Comparison of ENCODE assay signal across 12 cellular contexts in the genomic region with DNA sequence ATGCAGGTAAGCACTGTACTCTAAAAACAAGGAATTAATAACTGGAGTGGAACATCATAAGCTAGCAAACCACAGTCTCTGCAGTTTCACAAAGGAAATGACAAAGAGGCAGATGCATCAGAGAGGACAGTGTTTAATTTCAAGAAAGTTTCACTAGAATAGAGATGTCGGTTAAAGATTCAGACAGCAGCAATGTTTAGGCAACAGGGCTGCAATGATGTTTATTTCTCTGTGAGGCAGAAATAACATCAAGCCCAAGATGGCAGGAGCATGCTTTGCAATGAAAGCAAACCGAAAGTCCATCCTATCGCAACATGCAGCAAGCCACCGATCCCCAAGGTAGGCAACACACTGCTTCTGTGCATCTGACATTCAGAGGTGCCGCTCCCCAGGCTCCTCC.
A peak's percentile ranks its signal among the peaks of the same experiment; 100 is the strongest.
DNase-seq lines count a peak whose midpoint lies in the region; ATAC-seq and TF ChIP-seq lines count a peak whose summit lies in the region.
"Had no signal": no experiment of that assay in that cellular context is flagged by ENCODE, and none has a peak within 500 bp of the region (broad histone marks: within the 10 kb centered on the region; RNA-seq: fewer than 3 reads in every experiment).

No MANE protein-coding gene starts in this region.

- no peaks in the 10 kb centered on the region for H3K4me1 ChIP-seq in tibial nerve

- no peak for TF ChIP-seq POLR2A in tibial nerve (IDR thresholded peaks at IDR 0.05)

- H3K9me3 ChIP-seq in tibial nerve: no peaks in the 10 kb centered on the region
- H3K9me3 ChIP-seq: suprapubic skin had no signal

- no peak for TF ChIP-seq CTCF in GM13977 (IDR thresholded peaks at IDR 0.05; ENCODE audit: extremely low read depth, insufficient read depth, missing control alignments)
- TF ChIP-seq CTCF in tibial nerve (IDR thresholded peaks at IDR 0.05): no peak

- H3K27ac ChIP-seq in angular gyrus (ENCODE audit: low read depth, low read length) (peak overlapping the region; percentile 57), tibial nerve (no peak overlapping the region)
- H3K27ac ChIP-seq: suprapubic skin had no signal

- H3K4me3 ChIP-seq in tibial nerve: no peak overlapping the region
- H3K4me3 ChIP-seq: suprapubic skin had no signal

- in situ Hi-C loops in GM13977 (cut with MboI; ENCODE audit: low pct_unique_long_range_greater_than_20kb, low sequenced_read_pairs, unreplicated experiment): no loop called here

- WGBS in tibial nerve, 2 donors: 68 to 79% methylated on average over 5 of the region's 5 CpGs

- no peaks in the 10 kb centered on the region for H3K27me3 ChIP-seq in tibial nerve
- H3K27me3 ChIP-seq: suprapubic skin had no signal

- no peaks in the 10 kb centered on the region for H3K36me3 ChIP-seq in tibial nerve
- H3K36me3 ChIP-seq: suprapubic skin had no signal

- TF ChIP-seq EP300 in tibial nerve (IDR thresholded peaks at IDR 0.05): no peak

- DNase-seq in GM13977 (ENCODE audit: low spot score) (peak; percentile 23), left lobe of liver (ENCODE audit: low spot score) (no peak), tibial nerve (ENCODE audit: low spot score in 2 of 2) (no peak)
- DNase-seq: mesenchymal stem cell; NCI-H1930; stimulated activated CD4-positive, alpha-beta T cell treated with anti-CD3 and anti-CD28 coated beads, Interleukin-4, amount 100 ng/mL, for 4 hours had no signal

- ATAC-seq in GM19452 (IDR thresholded peaks at IDR 0.05; ENCODE audit: unreplicated experiment) (peak; percentile 92), HG03066 (IDR thresholded peaks at IDR 0.05; ENCODE audit: low read depth, unreplicated experiment) (peak; percentile 94), HG02610 (IDR thresholded peaks at IDR 0.05; ENCODE audit: unreplicated experiment) (no peak), GM18858 (IDR thresholded peaks at IDR 0.05; ENCODE audit: unreplicated experiment) (no peak), left lobe of liver (no peak)

Comparison
In these comparisons a context has a peak if more than half of its experiments do, and no peak if none do; other contexts are left out.
1. ATAC-seq: peak in GM19452 (single experiment) and HG03066 (single experiment); none in HG02610 (single experiment), GM18858 (single experiment) and left lobe of liver (single experiment).